19 cellular contexts compared by ENCODE assay signal in the genomic region with DNA sequence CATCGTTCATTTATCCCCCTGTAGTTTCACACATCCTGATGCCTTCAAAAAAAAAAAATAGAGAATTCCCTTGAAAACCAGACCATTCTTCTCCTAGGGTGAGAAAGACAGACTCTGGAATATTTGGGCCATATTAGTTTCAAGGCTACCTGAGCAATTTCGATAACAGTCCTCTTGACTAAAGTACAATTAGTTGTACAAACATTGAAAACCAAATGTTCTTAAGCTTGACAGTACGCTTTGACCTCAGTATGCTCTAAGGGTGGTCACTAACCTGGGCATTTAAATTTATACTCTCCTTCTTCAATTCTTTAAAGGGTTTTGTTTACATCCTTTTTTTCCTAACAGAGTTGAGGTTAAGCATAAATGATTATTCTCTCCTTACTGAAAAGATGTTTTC.
DNase-seq lines count a peak whose midpoint lies in the region; ATAC-seq, FAIRE-seq and TF ChIP-seq lines count a peak whose summit lies in the region.
"Had no signal": no experiment of that assay in that cellular context is flagged by ENCODE, and none has a peak within 500 bp of the region (broad histone marks: within the 10 kb centered on the region; RNA-seq: fewer than 3 reads in every experiment).

No MANE protein-coding gene starts in this region.

- POLR2A ChIA-PET in HepG2 (lab: Yijun Ruan, JAX) = no interaction called here

- CTCF ChIA-PET in HepG2 (lab: Yijun Ruan, JAX; ENCODE audit: low intra/inter-chr PET ratio, low total read pairs) = no interaction called here

- no peak for ATAC-seq in HepG2

- no peak for TF ChIP-seq POLR2A in HepG2 (IDR thresholded peaks at IDR 0.05; ENCODE audit: insufficient read depth in 1 of 2, low read depth in 2 of 2, low read length in 2 of 2)
- no peak for TF ChIP-seq POLR2A in Peyer's patch (IDR thresholded peaks at IDR 0.05)

- BruUV-seq in HepG2 (replicated peaks; lab: Mats Ljungman, UMichigan) = no TSS peak

- H3K27me3 Mint-ChIP-seq in chondrocyte (ENCODE audit: low read depth) = no peaks in the 10 kb centered on the region
- H3K27me3 Mint-ChIP-seq in osteocyte (ENCODE audit: unreplicated experiment) = no peaks in the 10 kb centered on the region

- FAIRE-seq in HepG2 (lab: Jason Lieb, UNC) = peak; percentile 18
- FAIRE-seq: GM12891 had no signal

- no peaks in the 10 kb centered on the region for H3K27me3 ChIP-seq in HepG2 (ENCODE audit: control insufficient read depth in 1 of 2, insufficient read depth in 2 of 2, low read length in 2 of 2)
- no peaks in the 10 kb centered on the region for H3K27me3 ChIP-seq in Peyer's patch

- H4K20me1 ChIP-seq in HepG2 (ENCODE audit: insufficient read depth, low read length) = no peaks in the 10 kb centered on the region
- H4K20me1 ChIP-seq: BLaER1 treated with 17β-estradiol and CSF1 and Interleukin-3, amounts not matched to agents 10 nM and 100 nM had no signal

- no peaks in the 10 kb centered on the region for H3K36me3 Mint-ChIP-seq in chondrocyte (ENCODE audit: low read depth)
- H3K36me3 Mint-ChIP-seq in osteocyte (ENCODE audit: unreplicated experiment) = no peaks in the 10 kb centered on the region
- H3K36me3 Mint-ChIP-seq: CD4-positive, CD25-positive, alpha-beta regulatory T cell had no signal

- H3K4me1 ChIP-seq in HepG2 (ENCODE audit: insufficient read depth, low read length) = peaks cover 11% of the 10 kb centered on the region
- no peaks in the 10 kb centered on the region for H3K4me1 ChIP-seq in Peyer's patch
- H3K4me1 ChIP-seq: BLaER1 treated with 17β-estradiol and CSF1 and Interleukin-3, amounts not matched to agents 10 nM and 100 nM had no signal

- H3K36me3 ChIP-seq in HepG2 (replicated peaks in 1 of 2; ENCODE audit: control insufficient read depth in 1 of 2, insufficient read depth in 2 of 2, low read length in 2 of 2) = no peaks in the 10 kb centered on the region
- no peaks in the 10 kb centered on the region for H3K36me3 ChIP-seq in Peyer's patch
- H3K36me3 ChIP-seq: BLaER1 treated with 17β-estradiol and CSF1 and Interleukin-3, amounts not matched to agents 10 nM and 100 nM had no signal

- no peaks in the 10 kb centered on the region for H3K79me2 ChIP-seq in HepG2 (ENCODE audit: insufficient read depth, low read length)

- H3K9ac ChIP-seq in HepG2 (ENCODE audit: insufficient read depth, low read depth, low read length) = no peak overlapping the region
- H3K9ac ChIP-seq: BLaER1 treated with 17β-estradiol and CSF1 and Interleukin-3, amounts not matched to agents 10 nM and 100 nM had no signal

- H3K27ac Mint-ChIP-seq in chondrocyte (ENCODE audit: unreplicated experiment) (peak overlapping the region; percentile 8), osteocyte (ENCODE audit: unreplicated experiment) (peak overlapping the region; percentile 73)
- H3K27ac Mint-ChIP-seq: CD4-positive, CD25-positive, alpha-beta regulatory T cell; HFFc6 had no signal

- no peak for TF ChIP-seq CTCF in chondrocyte (IDR thresholded peaks at IDR 0.05)
- TF ChIP-seq CTCF in HepG2 (CRISPR knock-in tag; IDR thresholded peaks at IDR 0.05) = no peak
- TF ChIP-seq CTCF in osteocyte (IDR thresholded peaks at IDR 0.05) = no peak
- TF ChIP-seq CTCF in Peyer's patch (IDR thresholded peaks at IDR 0.05) = no peak

- H3K4me3 ChIP-seq in HepG2 (replicated peaks in 1 of 3; ENCODE audit: insufficient read depth in 1 of 3, low read depth in 2 of 3, low read length in 3 of 3) (no peak overlapping the region), Peyer's patch (no peak overlapping the region)
- H3K4me3 ChIP-seq: BLaER1 treated with 17β-estradiol and CSF1 and Interleukin-3, amounts not matched to agents 10 nM and 100 nM had no signal

- H3K4me3 Mint-ChIP-seq in chondrocyte (ENCODE audit: unreplicated experiment) (no peak overlapping the region), osteocyte (ENCODE audit: unreplicated experiment) (no peak overlapping the region)
- H3K4me3 Mint-ChIP-seq: CD4-positive, CD25-positive, alpha-beta regulatory T cell; HFFc6 had no signal

- no peak for TF ChIP-seq RAD21 in HepG2 (CRISPR knock-in tag; IDR thresholded peaks at IDR 0.05)

- TF ChIP-seq EP300 in HepG2 (IDR thresholded peaks at IDR 0.05; ENCODE audit: low read depth in 2 of 2, low read length in 2 of 2) (no peak), HepG2 (CRISPR knock-in tag; IDR thresholded peaks at IDR 0.05; ENCODE audit: borderline replicate concordance) (no peak)

- in situ Hi-C loops in HepG2 (cut with HindIII; ENCODE audit: extremely low pct_ligation_motif_present, low pct_unique_long_range_greater_than_20kb) = no loop called here

- peaks cover 28% of the 10 kb centered on the region for H3K4me1 Mint-ChIP-seq in chondrocyte (ENCODE audit: low read depth)
- peaks cover 31% of the 10 kb centered on the region for H3K4me1 Mint-ChIP-seq in osteocyte (ENCODE audit: unreplicated experiment)
- H3K4me1 Mint-ChIP-seq: CD4-positive, CD25-positive, alpha-beta regulatory T cell had no signal

- H3K27ac ChIP-seq in HepG2 (ENCODE audit: extremely low read length, insufficient read depth, low read length) = no peak overlapping the region
- H3K27ac ChIP-seq in Peyer's patch = no peak overlapping the region
- H3K27ac ChIP-seq: BLaER1 treated with 17β-estradiol and CSF1 and Interleukin-3, amounts not matched to agents 10 nM and 100 nM had no signal

- no peak overlapping the region for H3K4me2 ChIP-seq in HepG2 (ENCODE audit: low read depth, low read length)
- H3K4me2 ChIP-seq: BLaER1 treated with 17β-estradiol and CSF1 and Interleukin-3, amounts not matched to agents 10 nM and 100 nM had no signal

- no peak overlapping the region for H2AFZ ChIP-seq in HepG2 (ENCODE audit: low read length)

- 0% methylated on average over 3 of the region's 3 CpGs for WGBS in HepG2 (ENCODE audit: low lambda C conversion rate)

- H3K9me3 ChIP-seq in HepG2 (ENCODE audit: low read length) = no peaks in the 10 kb centered on the region
- no peaks in the 10 kb centered on the region for H3K9me3 ChIP-seq in Peyer's patch

- H3K9me3 Mint-ChIP-seq in chondrocyte (ENCODE audit: low read depth) = peaks cover 2% of the 10 kb centered on the region
- H3K9me3 Mint-ChIP-seq in osteocyte (ENCODE audit: unreplicated experiment) = peaks cover 4% of the 10 kb centered on the region
- H3K9me3 Mint-ChIP-seq: CD4-positive, CD25-positive, alpha-beta regulatory T cell; HFFc6 had no signal

- DNase-seq in NCI-H748 (lab: John Stamatoyannopoulos, UW; ENCODE audit: unreplicated experiment) (peak; percentile 30), NCI-H748 treated with DMSO at 0.1 percent for 48 hours (lab: John Stamatoyannopoulos, UW) (no peak), chondrocyte (ENCODE audit: low spot score) (no peak), HepG2 (ENCODE audit: low spot score) (no peak), osteocyte (ENCODE audit: extremely low spot score, unreplicated experiment) (no peak), Peyer's patch (no peak), hypothalamus (lab: John Stamatoyannopoulos, UW) (no peak), dermis blood vessel endothelial cell (no peak)
- DNase-seq: ACHN; Calu3; CD4-positive, CD25-positive, alpha-beta regulatory T cell; DMS 273 treated with DMSO at 0.1 percent for 48 hours; DMS79 treated with DMSO at 0.1 percent for 48 hours; EL; GOT3; HCEC 1CT; HFFc6 had no signal

- intact Hi-C loops in HepG2 (cut with micrococcal nuclease; ENCODE audit: unreplicated experiment) = no loop called here

TF ChIP-seq in HepG2, 621 proteins besides CTCF, POLR2A, EP300 and RAD21 (continues in another document):
- TF ChIP-seq ARNTL (CRISPR knock-in tag; IDR thresholded peaks at IDR 0.05) (no peak), NFRKB (IDR thresholded peaks at IDR 0.05) (no peak), HNF1A (IDR thresholded peaks at IDR 0.05; ENCODE audit: low read depth) (no peak), HNF1A (CRISPR knock-in tag; IDR thresholded peaks at IDR 0.05; ENCODE audit: borderline replicate concordance) (no peak), ZNF766 (CRISPR knock-in tag; IDR thresholded peaks at IDR 0.05; ENCODE audit: borderline replicate concordance) (no peak), DPF2 (CRISPR knock-in tag; IDR thresholded peaks at IDR 0.05; ENCODE audit: borderline replicate concordance, low read depth) (no peak), SRY (CRISPR knock-in tag; IDR thresholded peaks at IDR 0.05) (no peak)
